Comparison of ENCODE assay signal across 16 cellular contexts in genomic region chr2:195473802-195474201, GRCh38.
A peak's percentile ranks its signal among the peaks of the same experiment; 100 is the strongest.
DNase-seq lines count a peak whose midpoint lies in the region; ATAC-seq, FAIRE-seq and TF ChIP-seq lines count a peak whose summit lies in the region.
"Had no signal": no experiment of that assay in that cellular context is flagged by ENCODE, and none has a peak within 500 bp of the region (broad histone marks: within the 10 kb centered on the region; RNA-seq: fewer than 3 reads in every experiment).

No MANE protein-coding gene starts in this region.

- peak; percentile 52 for FAIRE-seq in GM19239 (lab: Jason Lieb, UNC)
- peak; percentile 55 for FAIRE-seq in bronchial epithelial cell (lab: Jason Lieb, UNC)
- no peak for FAIRE-seq in pancreas (lab: Jason Lieb, UNC)
- FAIRE-seq: GM12878, GM18507, H1 had no signal

- no peak for DNase-seq in GM19239 (ENCODE audit: insufficient read length, low spot score)
- DNase-seq in bronchial epithelial cell (ENCODE audit: low read depth): no peak
- DNase-seq in midbrain (lab: John Stamatoyannopoulos, UW): no peak
- DNase-seq in OCI-M2 (lab: John Stamatoyannopoulos, UW; ENCODE audit: unreplicated experiment): no peak
- DNase-seq in pancreas: no peak
- DNase-seq: Calu3; CD4-positive, CD25-positive, alpha-beta regulatory T cell; DMS 273 treated with DMSO at 0.1 percent for 48 hours had no signal

- no peaks in the 10 kb centered on the region for H3K36me3 ChIP-seq in KOPT-K1 (ENCODE audit: insufficient read depth, low read length)
- H3K36me3 ChIP-seq in bronchial epithelial cell (ENCODE audit: control insufficient read depth, insufficient read depth, low read length): no peaks in the 10 kb centered on the region
- no peaks in the 10 kb centered on the region for H3K36me3 ChIP-seq in pancreas
- H3K36me3 ChIP-seq: HAP-1 had no signal

- H3K27ac ChIP-seq in KOPT-K1 (ENCODE audit: low read depth, low read length, poor library complexity, severe bottlenecking): peak overlapping the region; percentile 11
- H3K27ac ChIP-seq in pancreas: no peak overlapping the region
- H3K27ac ChIP-seq: HL-60, KMS-11 had no signal

- ATAC-seq in GM19452 (IDR thresholded peaks at IDR 0.05; ENCODE audit: unreplicated experiment) (no peak), pancreas (no peak)
- ATAC-seq: GM12878 had no signal

- no peaks in the 10 kb centered on the region for H3K4me1 ChIP-seq in pancreas
- H3K4me1 ChIP-seq: HAP-1 had no signal

- 88 to 93% methylated on average over 5 of the region's 5 CpGs for WGBS in pancreas, 2 donors

- H3K4me3 ChIP-seq in bronchial epithelial cell (ENCODE audit: low read depth, low read length) (no peak overlapping the region), pancreas (no peak overlapping the region)
- H3K4me3 ChIP-seq: GM12878, HAP-1 had no signal

- H3K9me3 ChIP-seq in KOPT-K1 (ENCODE audit: insufficient read depth, low read length, poor library complexity, severe bottlenecking): no peaks in the 10 kb centered on the region
- no peaks in the 10 kb centered on the region for H3K9me3 ChIP-seq in pancreas
- H3K9me3 ChIP-seq: HAP-1 had no signal

- H3K27me3 ChIP-seq in bronchial epithelial cell (ENCODE audit: control insufficient read depth, insufficient read depth, low read length): no peaks in the 10 kb centered on the region
- H3K27me3 ChIP-seq in pancreas: peaks cover 0 to 4% (median 0%) of the 10 kb centered on the region in 4 donors

- TF ChIP-seq CTCF in bronchial epithelial cell (IDR thresholded peaks at IDR 0.05; ENCODE audit: insufficient read depth, low read length, severe bottlenecking): no peak
- no peak for TF ChIP-seq CTCF in pancreas (IDR thresholded peaks at IDR 0.05)

- intact Hi-C loops in pancreas (cut with DNase I): no loop called here
